Comparison of ENCODE assay signal across 13 cellular contexts in genomic region chr4:175435437-175435836, GRCh38.
DNase-seq lines count a peak whose midpoint lies in the region; ATAC-seq and TF ChIP-seq lines count a peak whose summit lies in the region.
"Had no signal": no experiment of that assay in that cellular context is flagged by ENCODE, and none has a peak within 500 bp of the region (broad histone marks: within the 10 kb centered on the region; RNA-seq: fewer than 3 reads in every experiment).

No MANE protein-coding gene starts in this region.

- H3K4me1 Mint-ChIP-seq in naive B cell (peaks cover 0 to 11% (median 0%) of the 10 kb centered on the region in 3 donors), osteocyte (ENCODE audit: unreplicated experiment) (peaks cover 11% of the 10 kb centered on the region)

- H3K27me3 Mint-ChIP-seq in naive B cell, result no peaks in the 10 kb centered on the region
- H3K27me3 Mint-ChIP-seq in osteocyte (ENCODE audit: unreplicated experiment), result no peaks in the 10 kb centered on the region
- H3K27me3 Mint-ChIP-seq: brain had no signal

- H3K36me3 Mint-ChIP-seq in naive B cell, result no peaks in the 10 kb centered on the region
- H3K36me3 Mint-ChIP-seq in osteocyte (ENCODE audit: unreplicated experiment), result no peaks in the 10 kb centered on the region
- H3K36me3 Mint-ChIP-seq: brain had no signal

- ATAC-seq in SK-N-SH treated with all-trans-retinoic acid at 6 μM for 48 hours (no peak; the same call in 2 of the 3 replicates), naive B cell (ENCODE audit: low read depth in 2 of 2) (peak; percentile 37 to 63)
- ATAC-seq: left lobe of liver had no signal

- DNase-seq in NCI-H526 (lab: John Stamatoyannopoulos, UW) (peak; percentile 9 to 21), NCI-H526 treated with DMSO at 0.1 percent for 48 hours (lab: John Stamatoyannopoulos, UW) (no peak), NCI-H2029 (lab: John Stamatoyannopoulos, UW) (peak; percentile 84), naive B cell (no peak), RKO (ENCODE audit: low spot score) (no peak), NCI-H446 treated with DMSO at 0.1 percent for 48 hours (lab: John Stamatoyannopoulos, UW) (no peak), osteocyte (ENCODE audit: extremely low spot score, unreplicated experiment) (no peak)
- DNase-seq: ACHN, NCI-H1694, pancreas had no signal

- peaks cover 0 to 5% (median 0%) of the 10 kb centered on the region in 7 donors for H3K9me3 Mint-ChIP-seq in naive B cell
- H3K9me3 Mint-ChIP-seq in osteocyte (ENCODE audit: unreplicated experiment), result no peaks in the 10 kb centered on the region

- H3K4me3 Mint-ChIP-seq in naive B cell, result no peak overlapping the region
- no peak overlapping the region for H3K4me3 Mint-ChIP-seq in osteocyte (ENCODE audit: unreplicated experiment)
- H3K4me3 Mint-ChIP-seq: brain had no signal

- no peak for TF ChIP-seq CTCF in osteocyte (IDR thresholded peaks at IDR 0.05)

- H3K27ac Mint-ChIP-seq in naive B cell (no peak overlapping the region), osteocyte (ENCODE audit: unreplicated experiment) (no peak overlapping the region)
- H3K27ac Mint-ChIP-seq: brain had no signal

TF ChIP-seq in SK-N-SH treated with all-trans-retinoic acid at 6 μM for 48 hours, 23 proteins besides CTCF, POLR2A, EP300 and RAD21:
- TF ChIP-seq TCF4 (CRISPR knock-in tag; IDR thresholded peaks at IDR 0.05; ENCODE audit: borderline replicate concordance) (peak; percentile 25; the same call in 1 of the 2 replicates), ISL1 (CRISPR knock-in tag; IDR thresholded peaks at IDR 0.05) (no peak)

Comparison
In these comparisons a context has a peak if more than half of its experiments do, and no peak if none do; other contexts are left out.
1. DNase-seq: peak in NCI-H526 (2 of 2) and NCI-H2029 (single experiment); none in NCI-H526 treated with DMSO at 0.1 percent for 48 hours (single experiment), naive B cell (single experiment), RKO (single experiment), NCI-H446 treated with DMSO at 0.1 percent for 48 hours (single experiment) and osteocyte (single experiment).